ENCODE assay signal across 1 cellular context in genomic region chr20:35327074-35327976, GRCh38.
A peak's percentile ranks its signal among the peaks of the same experiment; 100 is the strongest.
TF ChIP-seq lines count a peak whose summit lies in the region.

No MANE protein-coding gene starts in this region.

TF ChIP-seq in HepG2, 621 proteins besides CTCF, POLR2A, EP300 and RAD21 (continues in another document):
- TF ChIP-seq BCL6 (CRISPR knock-in tag; IDR thresholded peaks at IDR 0.05) = peak; percentile 91
- TF ChIP-seq ZFP37 (CRISPR knock-in tag; IDR thresholded peaks at IDR 0.05; ENCODE audit: borderline replicate concordance) = peak; percentile 87
- no peak for TF ChIP-seq TCF12 (IDR thresholded peaks at IDR 0.05)
- TF ChIP-seq TCF12 (CRISPR knock-in tag; IDR thresholded peaks at IDR 0.05) = peak; percentile 86
- peak; percentile 99 for TF ChIP-seq RCOR2 (CRISPR knock-in tag; IDR thresholded peaks at IDR 0.05)
- peak; percentile 76; the same call in 1 of the 2 replicates for TF ChIP-seq ARID2 (CRISPR knock-in tag; IDR thresholded peaks at IDR 0.05; ENCODE audit: borderline replicate concordance)
- peak; percentile 93; the same call in 1 of the 2 replicates for TF ChIP-seq HOXA5 (CRISPR knock-in tag; IDR thresholded peaks at IDR 0.05)
- TF ChIP-seq HNRNPK (IDR thresholded peaks at IDR 0.05; ENCODE audit: low read depth, low read length, poor library complexity, severe bottlenecking) = no peak
- peak; percentile 68; the same call in 1 of the 2 replicates for TF ChIP-seq ZNF564 (CRISPR knock-in tag; IDR thresholded peaks at IDR 0.05)
- TF ChIP-seq MLLT10 (CRISPR knock-in tag; IDR thresholded peaks at IDR 0.05) = no peak
- TF ChIP-seq ZNF629 (CRISPR knock-in tag; conservative IDR thresholded peaks at IDR 0.05) = peak; percentile 85
- peak; percentile 97 for TF ChIP-seq JUND (CRISPR knock-in tag; IDR thresholded peaks at IDR 0.05)
- TF ChIP-seq POGK (CRISPR knock-in tag; conservative IDR thresholded peaks at IDR 0.05) = peak; percentile 86; the same call in 1 of the 2 replicates
- TF ChIP-seq GABPA (IDR thresholded peaks at IDR 0.05; ENCODE audit: low read depth, low read length) = no peak
- TF ChIP-seq GABPA (CRISPR knock-in tag; IDR thresholded peaks at IDR 0.05; ENCODE audit: low read depth) = peak; percentile 74
- peak; percentile 83; the same call in 1 of the 2 replicates for TF ChIP-seq AKAP8 (CRISPR knock-in tag; IDR thresholded peaks at IDR 0.05)
- peak; percentile 99 for TF ChIP-seq ZSCAN9 (CRISPR knock-in tag; IDR thresholded peaks at IDR 0.05; ENCODE audit: borderline replicate concordance)
- TF ChIP-seq ZHX2 (IDR thresholded peaks at IDR 0.05; ENCODE audit: low read depth) = peak; percentile 68
- TF ChIP-seq ZHX2 (CRISPR knock-in tag; IDR thresholded peaks at IDR 0.05; ENCODE audit: borderline replicate concordance) = no peak; the same call in 1 of the 2 replicates
- TF ChIP-seq ZNF639 (CRISPR knock-in tag; conservative IDR thresholded peaks at IDR 0.05) = peak; percentile 88
- TF ChIP-seq HMG20A (CRISPR knock-in tag; IDR thresholded peaks at IDR 0.05; ENCODE audit: borderline replicate concordance) = peak; percentile 98
- TF ChIP-seq MYPOP (CRISPR knock-in tag; IDR thresholded peaks at IDR 0.05) = peak; percentile 82; the same call in 1 of the 2 replicates
- peak; percentile 40; the same call in 1 of the 2 replicates for TF ChIP-seq ZNF280D (CRISPR knock-in tag; IDR thresholded peaks at IDR 0.05)
- peak; percentile 98 for TF ChIP-seq ZNF614 (CRISPR knock-in tag; IDR thresholded peaks at IDR 0.05; ENCODE audit: borderline replicate concordance)
- 0 out of 2 replicates have a peak, but pooled peaks have one; percentile 39 for TF ChIP-seq KDM5B (CRISPR knock-in tag; IDR thresholded peaks at IDR 0.05; ENCODE audit: borderline replicate concordance)
- peak; percentile 80 for TF ChIP-seq FOXK1 (CRISPR knock-in tag; IDR thresholded peaks at IDR 0.05; ENCODE audit: borderline replicate concordance, low read depth)
- no peak for TF ChIP-seq ZKSCAN5 (CRISPR knock-in tag; IDR thresholded peaks at IDR 0.05)
- TF ChIP-seq MEF2D (CRISPR knock-in tag; IDR thresholded peaks at IDR 0.05) = peak; percentile 97
- peak; percentile 94 for TF ChIP-seq MED1 (CRISPR knock-in tag; IDR thresholded peaks at IDR 0.05)
- 0 out of 2 replicates have a peak, but pooled peaks have one; percentile 49 for TF ChIP-seq IRF9 (CRISPR knock-in tag; IDR thresholded peaks at IDR 0.05; ENCODE audit: borderline replicate concordance)
- peak; percentile 8 for TF ChIP-seq SMYD3 (CRISPR knock-in tag; IDR thresholded peaks at IDR 0.05)
- TF ChIP-seq HNF1A (IDR thresholded peaks at IDR 0.05; ENCODE audit: low read depth) = peak; percentile 78
- TF ChIP-seq HNF1A (CRISPR knock-in tag; IDR thresholded peaks at IDR 0.05; ENCODE audit: borderline replicate concordance) = peak; percentile 95; the same call in 1 of the 2 replicates
- peak; percentile 87; the same call in 1 of the 2 replicates for TF ChIP-seq REPIN1 (CRISPR knock-in tag; IDR thresholded peaks at IDR 0.05; ENCODE audit: borderline replicate concordance, low read depth)
- TF ChIP-seq RNF219 (CRISPR knock-in tag; IDR thresholded peaks at IDR 0.05) = 0 out of 2 replicates have a peak, but pooled peaks have one; percentile 71
- 0 out of 2 replicates have a peak, but pooled peaks have one; percentile 18 for TF ChIP-seq ZNF572 (CRISPR knock-in tag; IDR thresholded peaks at IDR 0.05)
- peak; percentile 100 for TF ChIP-seq HNF4A (CRISPR knock-in tag; IDR thresholded peaks at IDR 0.05)
- no peak for TF ChIP-seq ZSCAN25 (CRISPR knock-in tag; IDR thresholded peaks at IDR 0.05)
